Comparison of ENCODE assay signal across 15 cellular contexts in genomic region chr18:26992920-26993319, GRCh38.
"Had no signal": no experiment of that assay in that cellular context is flagged by ENCODE, and none has a peak within 500 bp of the region (broad histone marks: within the 10 kb centered on the region; RNA-seq: fewer than 3 reads in every experiment).

No MANE protein-coding gene starts in this region.

- DNase-seq: activated CD4-positive, alpha-beta T cell treated with anti-CD3 and anti-CD28 coated beads, Interleukin-2, amount 10 ng/mL, durations not matched to agents 7 days and 5 days; activated naive CD4-positive, alpha-beta T cell treated with anti-CD3 and anti-CD28 coated beads, Interleukin-2, amount 50 U/mL, for 16 hours; adrenal gland; colonic mucosa; esophagus squamous epithelium; foreskin fibroblast; left cardiac atrium; naive thymus-derived CD4-positive, alpha-beta T cell; retina; stimulated activated CD4-positive, alpha-beta T cell treated with anti-CD3 and anti-CD28 coated beads, Interleukin-15, amount 100 ng/mL, for 24 hours; stimulated activated CD4-positive, alpha-beta T cell treated with anti-CD3 and anti-CD28 coated beads, Interleukin-4, amount 100 ng/mL, for 4 hours; stimulated activated naive CD8-positive, alpha-beta T cell treated with anti-CD3 and anti-CD28 coated beads, Interleukin-15, amount 100 ng/mL, for 72 hours; testis; WERI-Rb-1 had no signal

- H3K4me1 Mint-ChIP-seq: activated CD4-positive, alpha-beta T cell treated with anti-CD3 and anti-CD28 coated beads, Interleukin-2, amount 10 ng/mL, durations not matched to agents 7 days and 5 days; naive thymus-derived CD4-positive, alpha-beta T cell; stimulated activated naive CD8-positive, alpha-beta T cell treated with anti-CD3 and anti-CD28 coated beads, Interleukin-15, amount 100 ng/mL, for 72 hours had no signal

- H3K27me3 Mint-ChIP-seq: activated CD4-positive, alpha-beta T cell treated with anti-CD3 and anti-CD28 coated beads, Interleukin-2, amount 10 ng/mL, durations not matched to agents 7 days and 5 days; naive thymus-derived CD4-positive, alpha-beta T cell; stimulated activated naive CD8-positive, alpha-beta T cell treated with anti-CD3 and anti-CD28 coated beads, Interleukin-15, amount 100 ng/mL, for 72 hours had no signal

- H3K27ac Mint-ChIP-seq: activated CD4-positive, alpha-beta T cell treated with anti-CD3 and anti-CD28 coated beads, Interleukin-2, amount 10 ng/mL, durations not matched to agents 7 days and 5 days; activated T-helper 2 cell treated with anti-CD3 and anti-CD28 coated beads, Interferon-gamma antibody, Interleukin-2, Interleukin-4, amounts not matched to agents 10 μg/mL and 5 μg/mL and 100 μg/mL, durations not matched to agents 14 hours and 24 hours and 36 hours; naive thymus-derived CD4-positive, alpha-beta T cell; stimulated activated naive CD8-positive, alpha-beta T cell treated with anti-CD3 and anti-CD28 coated beads, Interleukin-15, amount 100 ng/mL, for 72 hours had no signal

- ATAC-seq: left cardiac atrium; naive thymus-derived CD4-positive, alpha-beta T cell; stimulated activated naive CD8-positive, alpha-beta T cell treated with anti-CD3 and anti-CD28 coated beads, Interleukin-15, amount 100 ng/mL, for 72 hours had no signal

- H3K4me3 Mint-ChIP-seq: activated CD4-positive, alpha-beta T cell treated with anti-CD3 and anti-CD28 coated beads, Interleukin-2, amount 10 ng/mL, durations not matched to agents 7 days and 5 days; naive thymus-derived CD4-positive, alpha-beta T cell; stimulated activated naive CD8-positive, alpha-beta T cell treated with anti-CD3 and anti-CD28 coated beads, Interleukin-15, amount 100 ng/mL, for 72 hours had no signal

- H3K36me3 Mint-ChIP-seq: naive thymus-derived CD4-positive, alpha-beta T cell had no signal

- H3K9me3 Mint-ChIP-seq: activated T-helper 2 cell treated with anti-CD3 and anti-CD28 coated beads, Interferon-gamma antibody, Interleukin-2, Interleukin-4, amounts not matched to agents 10 μg/mL and 5 μg/mL and 100 μg/mL, durations not matched to agents 14 hours and 24 hours and 36 hours had no signal
